Comparison of ENCODE assay signal across 15 cellular contexts in the genomic region with DNA sequence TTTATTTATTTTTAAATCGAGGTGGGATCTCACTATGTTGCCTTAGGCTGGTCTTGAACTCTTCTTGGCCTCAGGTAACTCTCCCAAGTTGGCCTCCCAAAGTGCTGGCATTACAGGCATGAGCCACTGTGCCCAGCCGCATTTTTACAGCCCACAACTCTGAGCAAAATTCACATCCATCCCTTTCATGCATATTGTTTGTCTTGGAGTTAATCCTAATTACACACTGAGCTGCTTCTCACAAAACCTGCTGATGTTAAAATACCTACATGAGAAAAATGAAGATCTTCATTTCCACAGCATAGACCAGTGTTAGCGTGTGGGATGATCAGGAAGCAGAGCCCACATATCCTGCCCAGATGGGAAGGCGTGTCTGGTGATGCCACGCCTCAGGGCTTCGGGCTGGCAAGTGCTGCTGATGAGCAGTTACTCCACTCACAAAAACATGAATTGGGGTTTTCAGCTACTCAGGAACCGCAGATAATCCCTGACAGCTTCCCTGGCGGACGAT. TPM values are rescaled to one million over a fixed set of nuclear protein-coding genes. Genes with fewer than 3 reads are reported as not detected.
DNase-seq lines count a peak whose midpoint lies in the region; ATAC-seq and TF ChIP-seq lines count a peak whose summit lies in the region.
"Had no signal": no experiment of that assay in that cellular context is flagged by ENCODE, and none has a peak within 500 bp of the region (broad histone marks: within the 10 kb centered on the region; RNA-seq: fewer than 3 reads in every experiment).

No MANE protein-coding gene starts in this region.

- in situ Hi-C loops in astrocyte of the cerebellum (cut with HindIII; ENCODE audit: low sequenced_read_pairs) = no loop called here

- peak; percentile 68 for DNase-seq in Ammon's horn (ENCODE audit: low spot score)
- peak; percentile 91 for DNase-seq in NCI-H226
- peak; percentile 51 for DNase-seq in astrocyte of the cerebellum (ENCODE audit: low read depth)
- DNase-seq in kidney glomerular epithelial cell (lab: John Stamatoyannopoulos, UW) = peak; percentile 86
- DNase-seq in NCI-H1436 (lab: John Stamatoyannopoulos, UW) = no peak
- no peak for DNase-seq in Karpas-422
- no peak for DNase-seq in OCI-M1 (lab: John Stamatoyannopoulos, UW)
- DNase-seq: activated B cell treated with CpG ODN at 0.5 μM for 24 hours, GDM1, NCI-H2227 treated with DMSO at 0.1 percent for 48 hours, ovary, SHP77 treated with DMSO at 0.1 percent for 48 hours had no signal

- no peaks in the 10 kb centered on the region for H3K27me3 ChIP-seq in Karpas-422 (ENCODE audit: low read length)
- H3K27me3 ChIP-seq: ovary had no signal

- H3K9me2 ChIP-seq in Karpas-422 (replicated peaks; ENCODE audit: insufficient read depth, low read length) = no peaks in the 10 kb centered on the region

- no peaks in the 10 kb centered on the region for H3K9me3 ChIP-seq in Karpas-422 (ENCODE audit: low read length)
- H3K9me3 ChIP-seq: ovary had no signal

- H2AFZ ChIP-seq in Karpas-422 (ENCODE audit: low read length) = no peak overlapping the region

- H3K4me1 ChIP-seq in Karpas-422 (ENCODE audit: low read length) = no peaks in the 10 kb centered on the region

- peaks cover 19% of the 10 kb centered on the region for H3K36me3 ChIP-seq in Karpas-422 (ENCODE audit: insufficient read depth, low read length)
- H3K36me3 ChIP-seq: ovary had no signal

- H3K27ac ChIP-seq in Karpas-422 (ENCODE audit: low read length) = no peak overlapping the region
- H3K27ac ChIP-seq: ovary had no signal

- 0 out of 2 replicates have a peak, but pooled peaks cover 5% of the 10 kb centered on the region for H4K20me1 ChIP-seq in Karpas-422 (ENCODE audit: insufficient read depth, low read depth, low read length)

- no peak for TF ChIP-seq CTCF in astrocyte of the cerebellum (IDR thresholded peaks at IDR 0.05; ENCODE audit: low read depth, low read length, missing control alignments)

- H3K4me3 ChIP-seq in astrocyte of the cerebellum (ENCODE audit: low read depth, low read length) (no peak overlapping the region), Karpas-422 (ENCODE audit: low read length) (no peak overlapping the region)
- H3K4me3 ChIP-seq: lung, ovary had no signal

- H3K9ac ChIP-seq in Karpas-422 (ENCODE audit: low read length) = no peak overlapping the region

- no peak overlapping the region for H3K4me2 ChIP-seq in Karpas-422 (ENCODE audit: low read depth, low read length, poor library complexity, severe bottlenecking)

- H3K79me2 ChIP-seq in Karpas-422 (ENCODE audit: low read length) = peaks cover 4% of the 10 kb centered on the region

- ATAC-seq in GM19035 (IDR thresholded peaks at IDR 0.05; ENCODE audit: unreplicated experiment) = no peak
- ATAC-seq: stimulated activated effector memory CD8-positive, alpha-beta T cell treated with anti-CD3 and anti-CD28 coated beads, Interleukin-12 subunit alpha, Interleukin-12 subunit beta, amount 100 ng/mL, for 72 hours had no signal

RNA-seq across cellular contexts. Expression of a gene that starts 14.6 kb away (rescaled TPM):
- 36.7 and 43.5 TPM in 2 replicates for total RNA-seq in Karpas-422 (2014; rRNA removed; shearing (Covaris generic); ENCODE audit: low replicate concordance)

RNA-seq across cellular contexts. Expression of a gene that starts 14.8 kb away (rescaled TPM):
- total RNA-seq in Karpas-422 (2014; rRNA removed; shearing (Covaris generic); ENCODE audit: low replicate concordance) = 52.5 and 72.6 TPM in 2 replicates

Comparison
In these comparisons a context has a peak if more than half of its experiments do, and no peak if none do; other contexts are left out.
1. DNase-seq: peak in Ammon's horn (single experiment), NCI-H226 (single experiment), astrocyte of the cerebellum (single experiment) and kidney glomerular epithelial cell (single experiment); none in NCI-H1436 (single experiment), Karpas-422 (single experiment) and OCI-M1 (single experiment).